7 cellular contexts compared by ENCODE assay signal in the genomic region with DNA sequence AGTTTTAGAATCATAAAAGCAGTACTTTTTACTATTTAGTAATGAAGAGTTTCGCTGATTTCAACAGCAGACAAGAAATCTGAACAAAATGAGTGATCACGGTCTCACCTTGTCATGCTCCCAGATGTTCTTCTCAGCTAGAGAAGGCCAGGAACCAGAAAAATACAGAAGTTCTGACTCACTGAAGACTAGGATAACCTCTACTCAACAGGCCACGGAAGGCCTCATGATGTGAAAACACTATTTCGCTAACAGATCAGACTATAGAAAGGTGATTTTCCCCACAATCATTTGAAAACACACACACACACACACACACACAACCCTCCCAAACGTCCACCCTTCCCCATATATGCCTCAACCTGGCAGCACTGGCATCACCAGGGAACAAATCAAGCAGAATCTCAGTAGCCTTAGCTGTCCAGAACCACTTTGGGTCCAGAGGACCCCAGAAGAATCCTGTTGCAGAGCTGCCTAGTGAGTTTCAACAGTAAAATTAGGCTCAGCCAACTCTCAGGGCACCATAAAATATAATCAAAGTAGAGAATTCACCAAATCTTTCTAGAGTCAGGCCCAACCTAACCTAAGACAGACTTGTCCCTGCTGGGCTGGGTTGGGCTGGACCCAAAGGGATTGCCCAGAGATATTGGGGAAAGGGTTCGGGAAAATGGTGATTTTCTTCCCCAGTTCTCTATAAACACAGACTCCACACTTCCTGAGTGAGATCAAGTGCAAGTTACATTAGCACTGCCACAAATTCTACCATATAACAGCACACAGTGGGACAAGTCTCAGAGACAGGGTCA. TPM values are rescaled to one million over a fixed set of nuclear protein-coding genes. Genes with fewer than 3 reads are reported as not detected.
DNase-seq lines count a peak whose midpoint lies in the region; ATAC-seq lines count a peak whose summit lies in the region.

No MANE protein-coding gene starts in this region.

- H3K27ac Mint-ChIP-seq in T-helper 17 cell: peak overlapping the region; percentile 93

- peaks cover 40% of the 10 kb centered on the region for H3K4me1 Mint-ChIP-seq in T-helper 17 cell

- no peak for DNase-seq in T-helper 17 cell
- DNase-seq in kidney tubule cell (ENCODE audit: low spot score): peak; percentile 48
- DNase-seq in HUDEP-2 (lab: John Stamatoyannopoulos, UW; ENCODE audit: unreplicated experiment in 76 of 76): no peak
- no peak for DNase-seq in DMS114 treated with DMSO at 0.1 percent for 48 hours (lab: John Stamatoyannopoulos, UW; ENCODE audit: unreplicated experiment)
- no peak for DNase-seq in SIG-M5 treated with dmso at 0.1 percent for 504 hours (lab: John Stamatoyannopoulos, UW; ENCODE audit: unreplicated experiment)

- peak overlapping the region; percentile 71 for H3K4me3 Mint-ChIP-seq in T-helper 17 cell

- no peaks in the 10 kb centered on the region for H3K36me3 Mint-ChIP-seq in T-helper 17 cell (ENCODE audit: low read depth)

- ATAC-seq in GM19023 (IDR thresholded peaks at IDR 0.05; ENCODE audit: unreplicated experiment) (peak; percentile 62), HG02798 (IDR thresholded peaks at IDR 0.05; ENCODE audit: poor library complexity, unreplicated experiment) (peak; percentile 77), T-helper 17 cell (no peak)

- no peaks in the 10 kb centered on the region for H3K27me3 Mint-ChIP-seq in T-helper 17 cell

- H3K9me3 ChIP-seq in T-helper 17 cell (ENCODE audit: control insufficient read depth, low read length, poor library complexity, severe bottlenecking): no peaks in the 10 kb centered on the region

RNA-seq across cellular contexts. Expression of gene EXOC2, which starts 7.9 kb away (rescaled TPM):
- total RNA-seq in T-helper 17 cell: 10 to 100 TPM; 30.7 to 30.9 TPM

RNA-seq across cellular contexts. Expression of gene HUS1B, which starts 28.1 kb away (rescaled TPM):
- total RNA-seq in T-helper 17 cell: 1 to 10 TPM; 1.9 to 4.5 TPM
